1 cellular context compared by ENCODE assay signal in genomic region chr19:14363203-14364097, GRCh38.
TF ChIP-seq lines count a peak whose summit lies in the region.

No MANE protein-coding gene starts in this region.

TF ChIP-seq in WTC11, 78 proteins besides CTCF, POLR2A, EP300 and RAD21 (continued from another document):
- no peak for TF ChIP-seq PRDM15 (CRISPR knock-in tag; IDR thresholded peaks at IDR 0.05)
- TF ChIP-seq MAX (CRISPR knock-in tag; IDR thresholded peaks at IDR 0.05) = peak; percentile 58; the same call in 1 of the 2 replicates
- TF ChIP-seq NR1H2 (CRISPR knock-in tag; IDR thresholded peaks at IDR 0.05) = no peak
- no peak for TF ChIP-seq ATF6 (CRISPR knock-in tag; IDR thresholded peaks at IDR 0.05)
- TF ChIP-seq USF1 (CRISPR knock-in tag; IDR thresholded peaks at IDR 0.05) = 0 out of 2 replicates have a peak, but pooled peaks have one; percentile 19
- TF ChIP-seq ZNF232 (CRISPR knock-in tag; IDR thresholded peaks at IDR 0.05) = no peak
- TF ChIP-seq TCF7 (CRISPR knock-in tag; IDR thresholded peaks at IDR 0.05; ENCODE audit: low read depth) = no peak
- TF ChIP-seq TP53 (CRISPR knock-in tag; IDR thresholded peaks at IDR 0.05) = no peak
- TF ChIP-seq ZNF263 (CRISPR knock-in tag; IDR thresholded peaks at IDR 0.05; ENCODE audit: low read depth) = no peak
- no peak for TF ChIP-seq SOX15 (CRISPR knock-in tag; IDR thresholded peaks at IDR 0.05)
- no peak for TF ChIP-seq E2F5 (CRISPR knock-in tag; IDR thresholded peaks at IDR 0.05)
- TF ChIP-seq ZBTB43 (CRISPR knock-in tag; IDR thresholded peaks at IDR 0.05) = no peak
- TF ChIP-seq CREB1 (CRISPR knock-in tag; IDR thresholded peaks at IDR 0.05) = no peak
- no peak for TF ChIP-seq ZNF671 (CRISPR knock-in tag; IDR thresholded peaks at IDR 0.05)
- TF ChIP-seq JAZF1 (CRISPR knock-in tag; IDR thresholded peaks at IDR 0.05) = no peak
- no peak for TF ChIP-seq NR3C1 (CRISPR knock-in tag; conservative IDR thresholded peaks at IDR 0.05; ENCODE audit: low read depth)
- TF ChIP-seq ZMAT4 (CRISPR knock-in tag; IDR thresholded peaks at IDR 0.05) = no peak
- no peak for TF ChIP-seq ZNF416 (CRISPR knock-in tag; IDR thresholded peaks at IDR 0.05)
- TF ChIP-seq CDX4 (CRISPR knock-in tag; IDR thresholded peaks at IDR 0.05; ENCODE audit: borderline replicate concordance) = no peak
- no peak for TF ChIP-seq NR2C2 (CRISPR knock-in tag; IDR thresholded peaks at IDR 0.05)
- no peak for TF ChIP-seq ZSCAN18 (CRISPR knock-in tag; IDR thresholded peaks at IDR 0.05)
- TF ChIP-seq FOXJ3 (CRISPR knock-in tag; IDR thresholded peaks at IDR 0.05; ENCODE audit: borderline replicate concordance) = no peak
- no peak for TF ChIP-seq CBFB (CRISPR knock-in tag; IDR thresholded peaks at IDR 0.05; ENCODE audit: low read depth)
- TF ChIP-seq ATF3 (CRISPR knock-in tag; conservative IDR thresholded peaks at IDR 0.05) = no peak
